ENCODE assay signal across 11 cellular contexts in genomic region chr3:132283440-132283839, GRCh38. TPM values are rescaled to one million over a fixed set of nuclear protein-coding genes. Genes with fewer than 3 reads are reported as not detected.
DNase-seq lines count a peak whose midpoint lies in the region; ATAC-seq and TF ChIP-seq lines count a peak whose summit lies in the region.
"Had no signal": no experiment of that assay in that cellular context is flagged by ENCODE, and none has a peak within 500 bp of the region (broad histone marks: within the 10 kb centered on the region; RNA-seq: fewer than 3 reads in every experiment).

No MANE protein-coding gene starts in this region.

- no peaks in the 10 kb centered on the region for H3K9me3 ChIP-seq in T-helper 17 cell (ENCODE audit: control insufficient read depth, low read length, poor library complexity, severe bottlenecking)

- no peaks in the 10 kb centered on the region for H3K4me1 Mint-ChIP-seq in natural killer cell
- peaks cover 0 to 5% of the 10 kb centered on the region in 2 donors for H3K4me1 Mint-ChIP-seq in natural killer cell treated with Interleukin-12 subunit alpha and Interleukin-12 subunit beta and Interleukin-15 and Interleukin-18, amount 100 ng/mL, for 72 hours (ENCODE audit: low read depth in 2 of 2)
- H3K4me1 Mint-ChIP-seq in T-helper 17 cell = no peaks in the 10 kb centered on the region

- H3K4me3 Mint-ChIP-seq in natural killer cell (no peak overlapping the region), T-helper 17 cell (no peak overlapping the region)
- H3K4me3 Mint-ChIP-seq in natural killer cell treated with Interleukin-12 subunit alpha and Interleukin-12 subunit beta and Interleukin-15 and Interleukin-18, amount 100 ng/mL, for 72 hours = no peak overlapping the region
- H3K4me3 Mint-ChIP-seq: activated naive CD8-positive, alpha-beta T cell had no signal

- H3K27me3 Mint-ChIP-seq in natural killer cell (ENCODE audit: low read depth in 2 of 2) = peaks cover 0 to 7% of the 10 kb centered on the region in 2 donors
- peaks cover 10 to 14% of the 10 kb centered on the region in 2 donors for H3K27me3 Mint-ChIP-seq in natural killer cell treated with Interleukin-12 subunit alpha and Interleukin-12 subunit beta and Interleukin-15 and Interleukin-18, amount 100 ng/mL, for 72 hours
- H3K27me3 Mint-ChIP-seq in T-helper 17 cell = peaks cover 21% of the 10 kb centered on the region

- intact Hi-C loops in natural killer cell (cut with micrococcal nuclease) = no loop called here
- intact Hi-C loops in left colon (cut with DNase I, micrococcal nuclease) = no loop called here

- ATAC-seq in natural killer cell (peak in 2 of 3 donors; percentile 32 to 70), T-helper 17 cell (peak; percentile 35), left colon (no peak), HG03378 (IDR thresholded peaks at IDR 0.05; ENCODE audit: unreplicated experiment) (no peak)
- no peak for ATAC-seq in natural killer cell treated with Interleukin-12 subunit alpha and Interleukin-12 subunit beta and Interleukin-15 and Interleukin-18, amount 100 ng/mL, for 72 hours

- peaks cover 0 to 4% of the 10 kb centered on the region in 2 donors for H3K9me3 Mint-ChIP-seq in natural killer cell
- peaks cover 7% of the 10 kb centered on the region for H3K9me3 Mint-ChIP-seq in natural killer cell treated with Interleukin-12 subunit alpha and Interleukin-12 subunit beta and Interleukin-15 and Interleukin-18, amount 100 ng/mL, for 72 hours

- DNase-seq in natural killer cell (no peak), T-helper 17 cell (no peak), islet precursor cell (peak; percentile 78), left colon (no peak), ecto neural progenitor cell (ENCODE audit: low spot score) (no peak)
- DNase-seq in natural killer cell treated with Interleukin-12 subunit alpha and Interleukin-12 subunit beta and Interleukin-15 and Interleukin-18, amount 100 ng/mL, for 72 hours (ENCODE audit: low spot score) = no peak
- DNase-seq in activated CD4-positive, CD25-positive, alpha-beta regulatory T cell (lab: John Stamatoyannopoulos, UW) = no peak
- DNase-seq: GOT3, NCI-H526 had no signal

- no peak for TF ChIP-seq CTCF in natural killer cell (IDR thresholded peaks at IDR 0.05)

- H3K27ac Mint-ChIP-seq in natural killer cell (no peak overlapping the region), T-helper 17 cell (no peak overlapping the region)
- no peak overlapping the region for H3K27ac Mint-ChIP-seq in natural killer cell treated with Interleukin-12 subunit alpha and Interleukin-12 subunit beta and Interleukin-15 and Interleukin-18, amount 100 ng/mL, for 72 hours
- H3K27ac Mint-ChIP-seq: activated naive CD8-positive, alpha-beta T cell had no signal

- H3K36me3 Mint-ChIP-seq in natural killer cell (no peaks in the 10 kb centered on the region), T-helper 17 cell (ENCODE audit: low read depth) (peaks cover 5% of the 10 kb centered on the region)
- H3K36me3 Mint-ChIP-seq in natural killer cell treated with Interleukin-12 subunit alpha and Interleukin-12 subunit beta and Interleukin-15 and Interleukin-18, amount 100 ng/mL, for 72 hours = no peaks in the 10 kb centered on the region
- H3K36me3 Mint-ChIP-seq: activated naive CD8-positive, alpha-beta T cell had no signal

RNA-seq across cellular contexts. Expression of gene ACP3, which starts 33.8 kb away (rescaled TPM):
- total RNA-seq in natural killer cell = 1 to 10 TPM in 2 of 3 donors, under 1 TPM in 1; 0.75 to 2.1 (median 1.7) TPM
- not detected for total RNA-seq in natural killer cell treated with Interleukin-12 subunit alpha and Interleukin-12 subunit beta and Interleukin-15 and Interleukin-18, amount 100 ng/mL, for 72 hours
- 1 to 10 TPM in 1 of 2 donors, under 1 TPM in 1; 0.34 to 1.5 TPM for total RNA-seq in T-helper 17 cell
- 10 to 100 TPM; 14.7 to 32.6 TPM for total RNA-seq in left colon

Comparison
In these comparisons a context has a peak if more than half of its experiments do, and no peak if none do; other contexts are left out.
1. ATAC-seq: peak in natural killer cell (2 of 3) and T-helper 17 cell (single experiment); none in natural killer cell treated with Interleukin-12 subunit alpha and Interleukin-12 subunit beta and Interleukin-15 and Interleukin-18, amount 100 ng/mL, for 72 hours (0 of 2), left colon (single experiment) and HG03378 (single experiment).
2. RNA of gene ACP3, which starts 33.8 kb away (total RNA-seq): 14.7 to 32.6 TPM in left colon; 0.75 to 2.1 TPM in natural killer cell, 0.34 to 1.5 TPM in T-helper 17 cell and not detected in natural killer cell treated with Interleukin-12 subunit alpha and Interleukin-12 subunit beta and Interleukin-15 and Interleukin-18, amount 100 ng/mL, for 72 hours; every median in the first group is over 4 times any median in the second.